Comparison of ENCODE assay signal across 11 cellular contexts in genomic region chr11:75263944-75264349, GRCh38. TPM values are rescaled to one million over a fixed set of nuclear protein-coding genes. Genes with fewer than 3 reads are reported as not detected.
A peak's percentile ranks its signal among the peaks of the same experiment; 100 is the strongest.
DNase-seq lines count a peak whose midpoint lies in the region; ATAC-seq, FAIRE-seq and TF ChIP-seq lines count a peak whose summit lies in the region.
"Had no signal": no experiment of that assay in that cellular context is flagged by ENCODE, and none has a peak within 500 bp of the region (broad histone marks: within the 10 kb centered on the region; RNA-seq: fewer than 3 reads in every experiment).

No MANE protein-coding gene starts in this region.

- H3K36me3 ChIP-seq in RWPE2 (ENCODE audit: low read depth), result no peaks in the 10 kb centered on the region
- H3K36me3 ChIP-seq in endothelial cell of umbilical vein (ENCODE audit: control insufficient read depth in 2 of 2, extremely low read depth in 1 of 2, insufficient read depth in 2 of 2, low read length in 2 of 2), result peaks cover 0 to 25% of the 10 kb centered on the region in 2 experiments
- peaks cover 0 to 44% (median 14%) of the 10 kb centered on the region in 6 donors for H3K36me3 ChIP-seq in spleen

- peaks cover 4% of the 10 kb centered on the region for H3K36me3 Mint-ChIP-seq in activated T-cell treated with anti-CD3 and anti-CD28 coated beads, Interleukin-2, amount 50 U/mL, for 24 hours (ENCODE audit: low read depth)

- POLR2A ChIA-PET in endothelial cell of umbilical vein (lab: Charles Lee), result no interaction called here

- H4K20me1 ChIP-seq in endothelial cell of umbilical vein (replicated peaks; ENCODE audit: control insufficient read depth, extremely low read depth, insufficient read depth, low read length), result no peaks in the 10 kb centered on the region

- H3K4me1 Mint-ChIP-seq in activated T-cell treated with anti-CD3 and anti-CD28 coated beads, Interleukin-2, amount 50 U/mL, for 24 hours (ENCODE audit: low read depth), result peaks cover 47% of the 10 kb centered on the region

- TF ChIP-seq CTCF in RWPE2 (IDR thresholded peaks at IDR 0.05; ENCODE audit: poor library complexity, severe bottlenecking) (no peak), endothelial cell of umbilical vein (IDR thresholded peaks at IDR 0.05; ENCODE audit: extremely low read depth in 1 of 2, insufficient read depth in 1 of 2, low read depth in 1 of 2, low read length in 2 of 2) (no peak), spleen (IDR thresholded peaks at IDR 0.05 in 8 of 11, conservative IDR thresholded peaks at IDR 0.05 in 3 of 11) (no peak)

- H3K79me2 ChIP-seq in endothelial cell of umbilical vein (ENCODE audit: control insufficient read depth, insufficient read depth, low read length), result no peaks in the 10 kb centered on the region

- no peaks in the 10 kb centered on the region for H3K9me1 ChIP-seq in endothelial cell of umbilical vein (replicated peaks; ENCODE audit: control insufficient read depth, extremely low read depth, insufficient read depth, low read length)

- H3K9me3 Mint-ChIP-seq in activated T-cell treated with anti-CD3 and anti-CD28 coated beads, Interleukin-2, amount 50 U/mL, for 24 hours, result no peaks in the 10 kb centered on the region

- H2AFZ ChIP-seq in endothelial cell of umbilical vein (ENCODE audit: low read depth, low read length), result no peak overlapping the region

- CTCF ChIA-PET in endothelial cell of umbilical vein (lab: Charles Lee), result interaction anchor here (0.9 to 2.5 kb wide), 3 partner anchors 12 to 22 kb away, joined by 3 to 12 read pairs (median 3); no protein-coding TSS in a partner anchor

- H3K27me3 ChIP-seq in RWPE2 (ENCODE audit: insufficient read depth, poor library complexity, severe bottlenecking) (no peaks in the 10 kb centered on the region), endothelial cell of umbilical vein (ENCODE audit: control insufficient read depth in 2 of 2, insufficient read depth in 2 of 2, low read length in 2 of 2) (no peaks in the 10 kb centered on the region), spleen (replicated peaks in 1 of 7) (no peaks in the 10 kb centered on the region)

- H3K9ac ChIP-seq in endothelial cell of umbilical vein (replicated peaks; ENCODE audit: extremely low read depth, insufficient read depth, low read length), result no peak overlapping the region

- DNase-seq in activated T-cell treated with anti-CD3 and anti-CD28 coated beads, Interleukin-2, amount 50 U/mL, for 24 hours, result peak; percentile 34
- no peak for DNase-seq in activated T-cell treated with anti-CD3 and anti-CD28 coated beads, Interleukin-2, amount 50 U/mL, for 1 hour
- DNase-seq in RWPE2 (ENCODE audit: low spot score), result peak; percentile 45
- peak; percentile 28 for DNase-seq in endothelial cell of umbilical vein (ENCODE audit: low read depth, low spot score)
- DNase-seq in spleen, result peak; percentile 85
- DNase-seq: NCI-H1694 treated with DMSO at 0.1 percent for 48 hours, SHP77 had no signal

- WGBS in spleen, 5 donors, result 21 to 50% (median 37%) methylated on average over 4 of the region's 4 CpGs

- dilution Hi-C loops in endothelial cell of umbilical vein (cut with MboI; ENCODE audit: extremely low pct_ligation_motif_present, low sequenced_read_pairs), result no loop called here

- H3K4me3 ChIP-seq in RWPE2 (ENCODE audit: severe bottlenecking) (no peak overlapping the region), endothelial cell of umbilical vein (replicated peaks in 1 of 3; ENCODE audit: insufficient read depth in 1 of 3, low read depth in 1 of 3, low read length in 3 of 3) (no peak overlapping the region), spleen (peak overlapping the region in 1 of 8 donors; percentile 50)

- intact Hi-C loops in endothelial cell of umbilical vein (cut with micrococcal nuclease) (no loop called here), spleen (cut with DNase I; ENCODE audit: low total_unique reads) (no loop called here)

- no peak overlapping the region for H3K27ac ChIP-seq in RWPE2 (ENCODE audit: poor library complexity, severe bottlenecking)
- no peak overlapping the region for H3K27ac ChIP-seq in endothelial cell of umbilical vein (ENCODE audit: insufficient read depth, low read depth, low read length)
- peak overlapping the region in 7 of 8 donors; percentile 48 to 84 (median 67) for H3K27ac ChIP-seq in spleen

- no TSS peak for BruUV-seq in endothelial cell of umbilical vein (replicated peaks; lab: Mats Ljungman, UMichigan)

- H3K9me3 ChIP-seq in RWPE2 (ENCODE audit: severe bottlenecking) (no peaks in the 10 kb centered on the region), endothelial cell of umbilical vein (replicated peaks; ENCODE audit: control insufficient read depth, insufficient read depth, low read length) (no peaks in the 10 kb centered on the region), spleen (no peaks in the 10 kb centered on the region)

- ATAC-seq in RWPE2 (ENCODE audit: low read depth) (peak; percentile 51; the same call in 1 of the 3 replicates), HG03521 (IDR thresholded peaks at IDR 0.05; ENCODE audit: unreplicated experiment) (no peak), HG03378 (IDR thresholded peaks at IDR 0.05; ENCODE audit: unreplicated experiment) (no peak), GM19328 (IDR thresholded peaks at IDR 0.05; ENCODE audit: unreplicated experiment) (no peak)

- H3K27me3 Mint-ChIP-seq in activated T-cell treated with anti-CD3 and anti-CD28 coated beads, Interleukin-2, amount 50 U/mL, for 24 hours, result no peaks in the 10 kb centered on the region

- H3K4me2 ChIP-seq in endothelial cell of umbilical vein (ENCODE audit: insufficient read depth, low read length), result no peak overlapping the region

- H3K4me1 ChIP-seq in RWPE2 (ENCODE audit: insufficient read depth, poor library complexity, severe bottlenecking) (no peaks in the 10 kb centered on the region), endothelial cell of umbilical vein (ENCODE audit: control insufficient read depth, extremely low read depth, insufficient read depth, low read length) (no peaks in the 10 kb centered on the region), spleen (peaks cover 19 to 81% (median 49%) of the 10 kb centered on the region in 6 donors)

- FAIRE-seq in endothelial cell of umbilical vein (lab: Jason Lieb, UNC), result peak; percentile 18

- TF ChIP-seq POLR2A in endothelial cell of umbilical vein (IDR thresholded peaks at IDR 0.05; ENCODE audit: low read depth, low read length) (no peak), spleen (IDR thresholded peaks at IDR 0.05) (no peak)

- peak overlapping the region; percentile 4 for H3K27ac Mint-ChIP-seq in activated T-cell treated with anti-CD3 and anti-CD28 coated beads, Interleukin-2, amount 50 U/mL, for 24 hours

- no peak overlapping the region for H3K4me3 Mint-ChIP-seq in activated T-cell treated with anti-CD3 and anti-CD28 coated beads, Interleukin-2, amount 50 U/mL, for 24 hours

TF ChIP-seq in endothelial cell of umbilical vein, 7 proteins besides CTCF, POLR2A, EP300 and RAD21:
- no peak for TF ChIP-seq MYC (IDR thresholded peaks at IDR 0.05; ENCODE audit: low read depth, low read length)
- TF ChIP-seq GATA2 (IDR thresholded peaks at IDR 0.05; ENCODE audit: insufficient read depth, insufficient read length, low read depth, low read length), result no peak
- no peak for TF ChIP-seq EZH2 (IDR thresholded peaks at IDR 0.05; ENCODE audit: borderline replicate concordance, low read depth, low read length, severe bottlenecking)
- no peak for TF ChIP-seq MAX (IDR thresholded peaks at IDR 0.05; ENCODE audit: insufficient read depth, insufficient read length)
- TF ChIP-seq POLR2AphosphoS5 (IDR thresholded peaks at IDR 0.05; ENCODE audit: insufficient read depth, low read depth, low read length), result no peak
- no peak for TF ChIP-seq FOS (IDR thresholded peaks at IDR 0.05; ENCODE audit: borderline replicate concordance, insufficient read depth, low read length)
- TF ChIP-seq JUN (IDR thresholded peaks at IDR 0.05; ENCODE audit: borderline replicate concordance, insufficient read depth, insufficient read length, low read depth), result no peak

RNA-seq across cellular contexts. Expression of gene TPBGL, which starts 23.4 kb away (rescaled TPM):
- total RNA-seq in endothelial cell of umbilical vein (not detected in 2 replicates), spleen (under 1 TPM in 4 of 7 donors, not detected in 3; 0.16 to 0.59 (median 0.23) TPM)
- polyA plus RNA-seq in endothelial cell of umbilical vein (not detected in 2 replicates), spleen (under 1 TPM; 0.10 to 0.15 (median 0.11) TPM)
- not detected in 2 replicates for polyA plus RNA-seq in endothelial cell of umbilical vein (2011; cell fraction: cytosol; rRNA removed)
- not detected in 2 replicates for polyA plus RNA-seq in endothelial cell of umbilical vein (2011; cell fraction: nucleus; rRNA removed)
- 0.07 and 0.11 TPM in 2 replicates for polyA plus RNA-seq in endothelial cell of umbilical vein (2012)
- not detected in 2 replicates for polyA minus RNA-seq in endothelial cell of umbilical vein
- polyA minus RNA-seq in endothelial cell of umbilical vein (2011; cell fraction: cytosol; rRNA and poly(A)+ RNA removed), result not detected
- not detected in 2 replicates for polyA minus RNA-seq in endothelial cell of umbilical vein (2011; cell fraction: nucleus; rRNA and poly(A)+ RNA removed)
- polyA plus RNA-seq: neural cell had no signal

Comparison
In these comparisons a context has a peak if more than half of its experiments do, and no peak if none do; other contexts are left out.
1. H3K27ac ChIP-seq: peak in spleen (7 of 8); none in RWPE2 (single experiment) and endothelial cell of umbilical vein (single experiment).